Comparison of ENCODE assay signal across 11 cellular contexts in the genomic region with DNA sequence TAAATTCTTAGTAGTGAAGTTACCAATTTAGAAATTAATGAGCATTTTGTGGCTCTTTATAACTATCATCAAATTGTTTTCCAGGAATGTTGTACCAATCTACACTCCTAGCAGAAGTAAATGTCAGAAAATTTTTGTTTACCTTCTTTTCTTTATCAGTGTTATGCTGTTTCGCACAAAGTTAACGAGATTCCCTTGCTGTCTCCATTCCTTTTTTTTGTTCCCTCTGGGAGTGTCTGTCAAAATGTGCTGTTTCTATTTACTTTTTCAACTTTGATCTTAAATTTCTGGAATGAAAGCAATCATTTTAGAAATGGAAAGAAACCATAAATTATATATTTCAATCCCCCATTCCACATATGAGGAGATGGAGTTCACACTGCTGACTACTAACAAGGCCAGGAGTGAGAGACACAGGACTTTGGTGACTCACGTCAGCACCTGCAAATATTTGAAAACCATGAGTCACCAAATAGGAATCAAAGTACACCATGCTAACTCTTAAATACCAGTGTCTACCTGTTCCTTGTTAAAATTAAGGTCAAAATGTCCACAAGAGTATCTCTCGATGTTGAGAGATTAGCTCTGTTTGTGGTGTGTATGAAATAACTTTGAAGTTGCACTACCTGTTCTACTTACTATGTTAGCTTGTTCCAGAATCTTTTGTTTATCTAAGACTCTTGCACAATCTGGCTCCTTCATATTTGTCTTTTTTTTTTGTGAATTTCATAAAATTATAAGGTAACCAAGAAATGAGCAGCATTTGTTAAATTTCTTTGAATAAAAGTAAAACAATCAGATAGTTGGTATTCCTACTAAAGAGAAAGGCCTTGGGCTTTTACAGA.
DNase-seq lines count a peak whose midpoint lies in the region; TF ChIP-seq lines count a peak whose summit lies in the region.
"Had no signal": no experiment of that assay in that cellular context is flagged by ENCODE, and none has a peak within 500 bp of the region (broad histone marks: within the 10 kb centered on the region; RNA-seq: fewer than 3 reads in every experiment).

No MANE protein-coding gene starts in this region.

- H3K36me3 Mint-ChIP-seq in Caco-2 (ENCODE audit: insufficient read depth, unreplicated experiment) (peaks cover 5% of the 10 kb centered on the region), mesothelial cell of epicardium (peaks cover 2% of the 10 kb centered on the region)

- H3K4me1 Mint-ChIP-seq in Caco-2 (ENCODE audit: low read depth, unreplicated experiment), result peaks cover 24% of the 10 kb centered on the region
- H3K4me1 Mint-ChIP-seq in mesothelial cell of epicardium, result peaks cover 14% of the 10 kb centered on the region

- CTCF ChIA-PET in Caco-2 (lab: Charles Lee), result no interaction called here

- TF ChIP-seq CTCF in Caco-2 (IDR thresholded peaks at IDR 0.05; ENCODE audit: insufficient read depth in 1 of 2, low read depth in 1 of 2, low read length in 1 of 2, severe bottlenecking in 1 of 2, unreplicated experiment in 1 of 2), result no peak
- TF ChIP-seq CTCF in mesothelial cell of epicardium (IDR thresholded peaks at IDR 0.05; ENCODE audit: unreplicated experiment), result no peak

- intact Hi-C loops in Caco-2 (cut with micrococcal nuclease; ENCODE audit: unreplicated experiment), result loop anchor here (1.0 to 5.0 kb wide), 4 partner anchors 66 to 595 kb away; no protein-coding TSS in a partner anchor

- peak overlapping the region; percentile 53 for H3K27ac ChIP-seq in epithelial cell of prostate
- H3K27ac ChIP-seq: cardiac muscle cell had no signal

- H3K4me3 Mint-ChIP-seq in Caco-2 (ENCODE audit: unreplicated experiment), result peak overlapping the region; percentile 28
- H3K4me3 Mint-ChIP-seq in mesothelial cell of epicardium, result no peak overlapping the region

- H3K4me1 ChIP-seq in Caco-2, result peaks cover 70% of the 10 kb centered on the region

- TSS peak; percentile 96 for BruUV-seq in Caco-2 (replicated peaks; lab: Mats Ljungman, UMichigan)

- no peaks in the 10 kb centered on the region for H3K27me3 ChIP-seq in Caco-2 (replicated peaks; ENCODE audit: control insufficient read depth, insufficient read depth, low read length)
- H3K27me3 ChIP-seq: cardiac muscle cell had no signal

- DNase-seq in Caco-2 (peak; percentile 81 to 82), NCI-H69 (lab: John Stamatoyannopoulos, UW) (peak; percentile 67), epithelial cell of prostate (ENCODE audit: low read depth, low spot score) (peak; percentile 90), mesothelial cell of epicardium (ENCODE audit: low spot score in 2 of 2, unreplicated experiment in 2 of 2) (no peak), AML-193 (lab: John Stamatoyannopoulos, UW) (no peak), GDM1 (lab: John Stamatoyannopoulos, UW) (no peak)
- DNase-seq in effector CD4-positive, alpha-beta T cell, result no peak
- DNase-seq in stimulated activated CD4-positive, alpha-beta T cell treated with anti-CD3 and anti-CD28 coated beads, Interleukin-2, amount 100 ng/mL, for 48 hours, result no peak
- DNase-seq: activated gamma-delta T cell treated with Interleukin-2 at 50 U/mL for 16 hours, RPMI8226 had no signal

- H3K9me3 Mint-ChIP-seq in Caco-2 (ENCODE audit: unreplicated experiment) (peaks cover 26% of the 10 kb centered on the region), mesothelial cell of epicardium (peaks cover 8% of the 10 kb centered on the region)

- peak overlapping the region; percentile 8; the same call in 1 of the 2 replicates for H3K4me3 ChIP-seq in Caco-2 (ENCODE audit: low read depth, low read length)
- H3K4me3 ChIP-seq: cardiac muscle cell had no signal

- POLR2A ChIA-PET in Caco-2 (lab: Charles Lee), result no interaction called here

- no peaks in the 10 kb centered on the region for H3K27me3 Mint-ChIP-seq in Caco-2 (ENCODE audit: insufficient read depth, unreplicated experiment)
- H3K27me3 Mint-ChIP-seq in mesothelial cell of epicardium (ENCODE audit: low read depth), result no peaks in the 10 kb centered on the region

- peak overlapping the region; percentile 63 for H3K27ac Mint-ChIP-seq in Caco-2 (ENCODE audit: unreplicated experiment)
- H3K27ac Mint-ChIP-seq in mesothelial cell of epicardium, result peak overlapping the region; percentile 90

- no peaks in the 10 kb centered on the region for H3K36me3 ChIP-seq in Caco-2 (ENCODE audit: control insufficient read depth, insufficient read depth, low read length)
- H3K36me3 ChIP-seq: cardiac muscle cell had no signal

- H3K9me3 ChIP-seq in Caco-2, result no peaks in the 10 kb centered on the region; the same call in 1 of the 2 replicates

Comparison
In these comparisons a context has a peak if more than half of its experiments do, and no peak if none do; other contexts are left out.
1. DNase-seq: peak in Caco-2 (2 of 2), NCI-H69 (single experiment) and epithelial cell of prostate (single experiment); none in mesothelial cell of epicardium (0 of 2), AML-193 (0 of 2), effector CD4-positive, alpha-beta T cell (single experiment), stimulated activated CD4-positive, alpha-beta T cell treated with anti-CD3 and anti-CD28 coated beads, Interleukin-2, amount 100 ng/mL, for 48 hours (0 of 2) and GDM1 (single experiment).